In genomic region chr2:30412392-30413321, GRCh38 we compare ENCODE assay signal across 15 cellular contexts. TPM values are rescaled to one million over a fixed set of nuclear protein-coding genes. Genes with fewer than 3 reads are reported as not detected.
DNase-seq lines count a peak whose midpoint lies in the region; ATAC-seq and TF ChIP-seq lines count a peak whose summit lies in the region.
"Had no signal": no experiment of that assay in that cellular context is flagged by ENCODE, and none has a peak within 500 bp of the region (broad histone marks: within the 10 kb centered on the region; RNA-seq: fewer than 3 reads in every experiment).

No MANE protein-coding gene starts in this region.

- H3K27ac Mint-ChIP-seq in CD8-positive, alpha-beta memory T cell, result peak overlapping the region in 1 of 8 donors; percentile 55
- H3K27ac Mint-ChIP-seq in activated CD4-positive, alpha-beta T cell treated with anti-CD3 and anti-CD28 coated beads for 36 hours, result no peak overlapping the region
- no peak overlapping the region for H3K27ac Mint-ChIP-seq in activated CD4-positive, alpha-beta T cell treated with anti-CD3 and anti-CD28 coated beads, Interleukin-2, amount 10 ng/mL, durations not matched to agents 7 days and 5 days
- H3K27ac Mint-ChIP-seq: activated CD4-positive, alpha-beta T cell treated with anti-CD3 and anti-CD28 coated beads, Interleukin-2, amount 10 ng/mL, durations not matched to agents 24 days and 14 days; dendritic cell treated with granulocyte-macrophage colony-stimulating factor and Interleukin-4, amounts not matched to agents 40 ng/mL and 50 ng/mL, for 4 days had no signal

- H3K27me3 Mint-ChIP-seq in CD8-positive, alpha-beta memory T cell, result no peaks in the 10 kb centered on the region
- no peaks in the 10 kb centered on the region for H3K27me3 Mint-ChIP-seq in activated CD4-positive, alpha-beta T cell treated with anti-CD3 and anti-CD28 coated beads for 36 hours
- no peaks in the 10 kb centered on the region for H3K27me3 Mint-ChIP-seq in activated CD4-positive, alpha-beta T cell treated with anti-CD3 and anti-CD28 coated beads, Interleukin-2, amount 10 ng/mL, durations not matched to agents 7 days and 5 days
- H3K27me3 Mint-ChIP-seq: activated CD4-positive, alpha-beta T cell treated with anti-CD3 and anti-CD28 coated beads, Interleukin-2, amount 10 ng/mL, durations not matched to agents 24 days and 14 days had no signal

- no peak for DNase-seq in ascending aorta (ENCODE audit: low spot score in 2 of 2)
- peak; percentile 70 to 78 for DNase-seq in cardiac muscle cell (ENCODE audit: low read depth in 1 of 2, low spot score in 1 of 2)
- DNase-seq in myocyte (ENCODE audit: low read depth), result peak; percentile 36
- DNase-seq in upper lobe of right lung, result no peak
- no peak for DNase-seq in CD8-positive, alpha-beta memory T cell
- DNase-seq in activated CD4-positive, alpha-beta T cell treated with anti-CD3 and anti-CD28 coated beads for 36 hours, result no peak
- no peak for DNase-seq in KG1 (lab: John Stamatoyannopoulos, UW)
- no peak for DNase-seq in activated CD4-positive, alpha-beta T cell treated with anti-CD3 and anti-CD28 coated beads, Interleukin-2, amount 10 ng/mL, durations not matched to agents 7 days and 5 days
- DNase-seq: activated CD4-positive, alpha-beta T cell treated with anti-CD3 and anti-CD28 coated beads, Interleukin-2, amount 10 ng/mL, durations not matched to agents 24 days and 14 days; activated naive CD4-positive, alpha-beta T cell treated with Interleukin-2 at 50 U/mL for 16 hours; KBM-7; naive B cell; NCI-H1694 treated with DMSO at 0.1 percent for 48 hours; NK-92 treated with Interleukin-12 subunit alpha and Interleukin-12 subunit beta, amount 100 ng/mL, for 24 hours had no signal

- CTCF ChIA-PET in CD8-positive, alpha-beta memory T cell (lab: Charles Lee), result interaction anchor here (0.6 to 1.1 kb wide), 2 partner anchors 16 to 37 kb away, joined by 3 read pairs; no protein-coding TSS in a partner anchor
- CTCF ChIA-PET in activated CD4-positive, alpha-beta T cell treated with anti-CD3 and anti-CD28 coated beads for 36 hours (lab: Charles Lee), result interaction anchor here (0.6 to 0.9 kb wide), 3 partner anchors 31 to 245 kb away, joined by 3 read pairs; no protein-coding TSS in a partner anchor
- CTCF ChIA-PET in activated CD4-positive, alpha-beta T cell treated with anti-CD3 and anti-CD28 coated beads, Interleukin-2, amount 10 ng/mL, durations not matched to agents 7 days and 5 days (lab: Charles Lee), result interaction anchor here (0.6 to 1.3 kb wide), 5 partner anchors 9 to 173 kb away, joined by 3 to 5 read pairs (median 3); no protein-coding TSS in a partner anchor

- H3K27me3 ChIP-seq in ascending aorta, result no peaks in the 10 kb centered on the region
- no peaks in the 10 kb centered on the region for H3K27me3 ChIP-seq in cardiac muscle cell
- no peaks in the 10 kb centered on the region for H3K27me3 ChIP-seq in upper lobe of right lung
- no peaks in the 10 kb centered on the region for H3K27me3 ChIP-seq in CD8-positive, alpha-beta memory T cell (ENCODE audit: insufficient read depth, low read length, poor library complexity, severe bottlenecking)

- H3K36me3 Mint-ChIP-seq in CD8-positive, alpha-beta memory T cell, result peaks cover 0 to 2% (median 0%) of the 10 kb centered on the region in 3 donors
- no peaks in the 10 kb centered on the region for H3K36me3 Mint-ChIP-seq in activated CD4-positive, alpha-beta T cell treated with anti-CD3 and anti-CD28 coated beads for 36 hours (ENCODE audit: low read depth)
- no peaks in the 10 kb centered on the region for H3K36me3 Mint-ChIP-seq in activated CD4-positive, alpha-beta T cell treated with anti-CD3 and anti-CD28 coated beads, Interleukin-2, amount 10 ng/mL, durations not matched to agents 7 days and 5 days (ENCODE audit: low read depth)
- H3K36me3 Mint-ChIP-seq: naive B cell had no signal

- H3K9me3 Mint-ChIP-seq in CD8-positive, alpha-beta memory T cell, result no peaks in the 10 kb centered on the region
- H3K9me3 Mint-ChIP-seq in activated CD4-positive, alpha-beta T cell treated with anti-CD3 and anti-CD28 coated beads for 36 hours (ENCODE audit: low read depth), result peaks cover 3% of the 10 kb centered on the region
- H3K9me3 Mint-ChIP-seq in activated CD4-positive, alpha-beta T cell treated with anti-CD3 and anti-CD28 coated beads, Interleukin-2, amount 10 ng/mL, durations not matched to agents 7 days and 5 days, result peaks cover 2% of the 10 kb centered on the region
- H3K9me3 Mint-ChIP-seq: dendritic cell treated with granulocyte-macrophage colony-stimulating factor and Interleukin-4, amounts not matched to agents 40 ng/mL and 50 ng/mL, for 4 days; naive B cell had no signal

- peak; percentile 65 for ATAC-seq in upper lobe of right lung
- no peak for ATAC-seq in activated CD4-positive, alpha-beta T cell treated with anti-CD3 and anti-CD28 coated beads for 36 hours

- H3K9me3 ChIP-seq in ascending aorta, result no peaks in the 10 kb centered on the region
- H3K9me3 ChIP-seq in cardiac muscle cell (ENCODE audit: low read depth), result no peaks in the 10 kb centered on the region
- H3K9me3 ChIP-seq in upper lobe of right lung, result no peaks in the 10 kb centered on the region
- H3K9me3 ChIP-seq in CD8-positive, alpha-beta memory T cell (ENCODE audit: low read length), result no peaks in the 10 kb centered on the region

- H3K4me1 Mint-ChIP-seq in CD8-positive, alpha-beta memory T cell, result peaks cover 0 to 13% (median 12%) of the 10 kb centered on the region in 3 donors
- peaks cover 37% of the 10 kb centered on the region for H3K4me1 Mint-ChIP-seq in activated CD4-positive, alpha-beta T cell treated with anti-CD3 and anti-CD28 coated beads for 36 hours
- peaks cover 30% of the 10 kb centered on the region for H3K4me1 Mint-ChIP-seq in activated CD4-positive, alpha-beta T cell treated with anti-CD3 and anti-CD28 coated beads, Interleukin-2, amount 10 ng/mL, durations not matched to agents 7 days and 5 days

- peak overlapping the region; percentile 61 to 90 for H3K27ac ChIP-seq in ascending aorta
- peak overlapping the region; percentile 89 for H3K27ac ChIP-seq in cardiac muscle cell
- H3K27ac ChIP-seq in upper lobe of right lung, result peak overlapping the region; percentile 59
- H3K27ac ChIP-seq in CD8-positive, alpha-beta memory T cell (ENCODE audit: low read depth, low read length), result no peak overlapping the region

- POLR2A ChIA-PET in CD8-positive, alpha-beta memory T cell (lab: Charles Lee), result no interaction called here
- POLR2A ChIA-PET in activated CD4-positive, alpha-beta T cell treated with anti-CD3 and anti-CD28 coated beads for 36 hours (lab: Charles Lee), result no interaction called here
- POLR2A ChIA-PET in activated CD4-positive, alpha-beta T cell treated with anti-CD3 and anti-CD28 coated beads, Interleukin-2, amount 10 ng/mL, durations not matched to agents 7 days and 5 days (lab: Charles Lee), result no interaction called here

- no peak overlapping the region for H3K4me3 Mint-ChIP-seq in CD8-positive, alpha-beta memory T cell
- no peak overlapping the region for H3K4me3 Mint-ChIP-seq in activated CD4-positive, alpha-beta T cell treated with anti-CD3 and anti-CD28 coated beads for 36 hours
- no peak overlapping the region for H3K4me3 Mint-ChIP-seq in activated CD4-positive, alpha-beta T cell treated with anti-CD3 and anti-CD28 coated beads, Interleukin-2, amount 10 ng/mL, durations not matched to agents 7 days and 5 days
- H3K4me3 Mint-ChIP-seq: activated CD4-positive, alpha-beta T cell treated with anti-CD3 and anti-CD28 coated beads, Interleukin-2, amount 10 ng/mL, durations not matched to agents 24 days and 14 days; dendritic cell treated with granulocyte-macrophage colony-stimulating factor and Interleukin-4, amounts not matched to agents 40 ng/mL and 50 ng/mL, for 4 days; naive B cell had no signal

- intact Hi-C loops in ascending aorta (cut with DNase I) (no loop called here), upper lobe of right lung (cut with DNase I) (no loop called here)
- intact Hi-C loops in activated CD4-positive, alpha-beta T cell treated with anti-CD3 and anti-CD28 coated beads for 36 hours (cut with DNase I, micrococcal nuclease), result no loop called here

- no peak for TF ChIP-seq CTCF in ascending aorta (IDR thresholded peaks at IDR 0.05)
- TF ChIP-seq CTCF in cardiac muscle cell (IDR thresholded peaks at IDR 0.05; ENCODE audit: low read depth, low read length), result no peak
- no peak for TF ChIP-seq CTCF in upper lobe of right lung (IDR thresholded peaks at IDR 0.05)

- H3K36me3 ChIP-seq in ascending aorta (no peaks in the 10 kb centered on the region), cardiac muscle cell (no peaks in the 10 kb centered on the region), upper lobe of right lung (no peaks in the 10 kb centered on the region)
- H3K36me3 ChIP-seq in CD8-positive, alpha-beta memory T cell (ENCODE audit: insufficient read depth, low read length), result no peaks in the 10 kb centered on the region

- H3K4me3 ChIP-seq in ascending aorta (no peak overlapping the region), cardiac muscle cell (no peak overlapping the region), upper lobe of right lung (no peak overlapping the region)
- H3K4me3 ChIP-seq in CD8-positive, alpha-beta memory T cell (ENCODE audit: low read length), result no peak overlapping the region

- H3K4me1 ChIP-seq in ascending aorta, result peaks cover 14 to 38% of the 10 kb centered on the region in 2 donors
- H3K4me1 ChIP-seq in cardiac muscle cell (ENCODE audit: low read depth), result peaks cover 40% of the 10 kb centered on the region
- H3K4me1 ChIP-seq in upper lobe of right lung, result peaks cover 23% of the 10 kb centered on the region
- no peaks in the 10 kb centered on the region for H3K4me1 ChIP-seq in CD8-positive, alpha-beta memory T cell (ENCODE audit: insufficient read depth, low read length)

RNA-seq across cellular contexts. Expression of gene LCLAT1, which starts 34.4 kb away (rescaled TPM):
- total RNA-seq in ascending aorta, result 9.8 TPM
- total RNA-seq in cardiac muscle cell, result 19.6 and 22.6 TPM in 2 replicates
- 24.7 and 25.5 TPM in 2 replicates for polyA plus RNA-seq in cardiac muscle cell
- total RNA-seq in myocyte, result 13.8 and 15.4 TPM in 2 replicates
- 4.1 TPM for polyA plus RNA-seq in myocyte (2012)
- 16.5 TPM for total RNA-seq in upper lobe of right lung
- 10 to 100 TPM; 29.9 to 31.0 TPM for total RNA-seq in CD8-positive, alpha-beta memory T cell
- 18.0 TPM for polyA plus RNA-seq in CD8-positive, alpha-beta memory T cell
- total RNA-seq in activated CD4-positive, alpha-beta T cell treated with anti-CD3 and anti-CD28 coated beads for 36 hours, result 10 to 100 TPM; 18.5 to 21.7 TPM
- 10 to 100 TPM; 20.7 to 24.6 TPM for total RNA-seq in activated CD4-positive, alpha-beta T cell treated with anti-CD3 and anti-CD28 coated beads, Interleukin-2, amount 10 ng/mL, durations not matched to agents 7 days and 5 days

Comparison
In these comparisons a context has a peak if more than half of its experiments do, and no peak if none do; other contexts are left out.
1. DNase-seq: peak in cardiac muscle cell (2 of 2) and myocyte (single experiment); none in ascending aorta (0 of 2), upper lobe of right lung (single experiment), CD8-positive, alpha-beta memory T cell (0 of 5), activated CD4-positive, alpha-beta T cell treated with anti-CD3 and anti-CD28 coated beads for 36 hours (single experiment), KG1 (single experiment) and activated CD4-positive, alpha-beta T cell treated with anti-CD3 and anti-CD28 coated beads, Interleukin-2, amount 10 ng/mL, durations not matched to agents 7 days and 5 days (single experiment).